ENCODE assay signal across 24 cellular contexts in genomic region chr9:74674077-74674476, GRCh38.
DNase-seq lines count a peak whose midpoint lies in the region; ATAC-seq, FAIRE-seq and TF ChIP-seq lines count a peak whose summit lies in the region.
"Had no signal": no experiment of that assay in that cellular context is flagged by ENCODE, and none has a peak within 500 bp of the region (broad histone marks: within the 10 kb centered on the region; RNA-seq: fewer than 3 reads in every experiment).

No MANE protein-coding gene starts in this region.

- H3K4me3 ChIP-seq in H7 (ENCODE audit: insufficient read depth, low read depth, low read length) = no peak overlapping the region
- no peak overlapping the region for H3K4me3 ChIP-seq in H1 (ENCODE audit: extremely low read depth in 1 of 4, insufficient read depth in 2 of 4, low read depth in 3 of 4, low read length in 4 of 4)
- H3K4me3 ChIP-seq in iPS-18a (ENCODE audit: low read length) = peak overlapping the region; percentile 15
- H3K4me3 ChIP-seq: BLaER1 had no signal

- no peaks in the 10 kb centered on the region for H3K79me1 ChIP-seq in H1 (ENCODE audit: low read depth, low read length)

- H2AFZ ChIP-seq in H1 (ENCODE audit: low read length) = no peak overlapping the region

- 77% methylated on average over 6 of the region's 6 CpGs; no CpG with 5 or more reads in 1 of the 2 experiments for WGBS in H1 (ENCODE audit: extremely low coverage in 1 of 2, insufficient coverage in 1 of 2, insufficient read length in 1 of 2, insufficient replicate concordance in 2 of 2, low coverage in 1 of 2, low lambda C conversion rate in 2 of 2, missing lambda C conversion rate in 1 of 2), 2 experiments

- no peak overlapping the region for H2BK5ac ChIP-seq in H1 (ENCODE audit: low read depth, low read length)

- no peak overlapping the region for H2AK5ac ChIP-seq in H1 (ENCODE audit: low read depth, low read length)

- CTCF ChIA-PET in H1 (lab: Charles Lee; ENCODE audit: partially characterized antibody) = no interaction called here

- no peaks in the 10 kb centered on the region for H4K20me1 ChIP-seq in H1 (replicated peaks in 1 of 2; ENCODE audit: control insufficient read depth in 1 of 2, insufficient read depth in 2 of 2, low read length in 2 of 2)

- no peak overlapping the region for H3K23ac ChIP-seq in H1 (ENCODE audit: insufficient read length)

- H3K9me3 ChIP-seq in H1 (ENCODE audit: insufficient read depth in 2 of 2, low read depth in 1 of 2, low read length in 1 of 2) (no peaks in the 10 kb centered on the region; a peak in 1 of 4 replicates), iPS-18a (ENCODE audit: control insufficient read depth, low read depth, low read length) (no peaks in the 10 kb centered on the region)
- H3K9me3 ChIP-seq: BE2C, BLaER1, Caco-2 had no signal

- H3K27ac Mint-ChIP-seq in activated T-cell treated with anti-CD3 and anti-CD28 coated beads, Interleukin-2, amount 50 U/mL, for 24 hours = no peak overlapping the region
- H3K27ac Mint-ChIP-seq: CD14-positive monocyte; CD4-positive, alpha-beta memory T cell; CD4-positive, CD25-positive, alpha-beta regulatory T cell; CD8-positive, alpha-beta memory T cell had no signal

- H2BK15ac ChIP-seq in H1 (ENCODE audit: low read length) = no peak overlapping the region

- no peak overlapping the region for H3K4me2 ChIP-seq in H1 (ENCODE audit: insufficient read depth in 1 of 2, low read depth in 2 of 2, low read length in 2 of 2)
- H3K4me2 ChIP-seq: BLaER1 had no signal

- H3K23me2 ChIP-seq in H1 (ENCODE audit: low read depth, low read length) = no peaks in the 10 kb centered on the region

- no peak overlapping the region for H2BK20ac ChIP-seq in H1 (ENCODE audit: low read length)

- H4K91ac ChIP-seq in H1 (replicated peaks; ENCODE audit: insufficient read length, low read length) = no peak overlapping the region

- H3K27me3 ChIP-seq in H7 (ENCODE audit: control insufficient read depth, insufficient read depth, low read length) (no peaks in the 10 kb centered on the region), H1 (replicated peaks in 1 of 4; ENCODE audit: control insufficient read depth in 3 of 4, extremely low read depth in 1 of 4, insufficient read depth in 3 of 4, low read length in 3 of 4) (no peaks in the 10 kb centered on the region), iPS-18a (ENCODE audit: control insufficient read depth, insufficient read depth, low read length) (no peaks in the 10 kb centered on the region)
- H3K27me3 ChIP-seq: BE2C, BLaER1 had no signal

- no peaks in the 10 kb centered on the region for H3K79me2 ChIP-seq in H1 (ENCODE audit: control insufficient read depth in 1 of 2, insufficient read depth in 2 of 2, low read length in 2 of 2)

- POLR2A ChIA-PET in H1 (lab: Charles Lee; ENCODE audit: partially characterized antibody) = no interaction called here

- no peak for FAIRE-seq in H1 (lab: Jason Lieb, UNC)
- FAIRE-seq: A204.1, D721Med, G401.6, GM12891, GM19239 had no signal

- TF ChIP-seq POLR2A in H1 (IDR thresholded peaks at IDR 0.05; ENCODE audit: control extremely low read depth in 1 of 2, low read depth in 2 of 2, low read length in 2 of 2) = no peak

- TF ChIP-seq RAD21 in H1 (IDR thresholded peaks at IDR 0.05 in 1 of 2, conservative IDR thresholded peaks at IDR 0.05 in 1 of 2; ENCODE audit: low read depth in 2 of 2, low read length in 2 of 2) = no peak

- no peak overlapping the region for H3K56ac ChIP-seq in H1 (replicated peaks; ENCODE audit: insufficient read length, low read depth, low read length)

- H2BK12ac ChIP-seq in H1 (ENCODE audit: low read depth, low read length) = no peak overlapping the region

- no peak overlapping the region for H3K4ac ChIP-seq in H1 (replicated peaks; ENCODE audit: insufficient read length, low read depth, low read length)

- no peak overlapping the region for H3K4me3 Mint-ChIP-seq in activated T-cell treated with anti-CD3 and anti-CD28 coated beads, Interleukin-2, amount 50 U/mL, for 24 hours
- H3K4me3 Mint-ChIP-seq: CD14-positive monocyte; CD4-positive, alpha-beta memory T cell; CD8-positive, alpha-beta memory T cell had no signal

- ATAC-seq in GM21723 (IDR thresholded peaks at IDR 0.05; ENCODE audit: unreplicated experiment) = no peak

- no peak for TF ChIP-seq CTCF in H1 (IDR thresholded peaks at IDR 0.05; ENCODE audit: control extremely low read depth in 1 of 3, insufficient read depth in 1 of 3, low read depth in 1 of 3, low read length in 3 of 3)

- DNase-seq in H7 (peak; percentile 4), H1 (ENCODE audit: low read depth in 1 of 2, low spot score in 2 of 2) (no peak), NCI-H524 treated with DMSO at 0.1 percent for 48 hours (lab: John Stamatoyannopoulos, UW) (no peak)
- DNase-seq in activated T-cell treated with anti-CD3 and anti-CD28 coated beads, Interleukin-2, amount 50 U/mL, for 24 hours = no peak
- DNase-seq: 8988T; ACHN; BE2C; C1 segment of cervical spinal cord; Caco-2; Calu3; CD4-positive, alpha-beta memory T cell; CD4-positive, CD25-positive, alpha-beta regulatory T cell; CD8-positive, alpha-beta memory T cell; DMS79 treated with DMSO at 0.1 percent for 48 hours; GF-D8 had no signal

- H3K9me3 Mint-ChIP-seq in activated T-cell treated with anti-CD3 and anti-CD28 coated beads, Interleukin-2, amount 50 U/mL, for 24 hours = no peaks in the 10 kb centered on the region
- H3K9me3 Mint-ChIP-seq: CD8-positive, alpha-beta memory T cell had no signal

- H3K14ac ChIP-seq in H1 (ENCODE audit: insufficient read length) = no peak overlapping the region

- no peaks in the 10 kb centered on the region for H3K36me3 Mint-ChIP-seq in activated T-cell treated with anti-CD3 and anti-CD28 coated beads, Interleukin-2, amount 50 U/mL, for 24 hours (ENCODE audit: low read depth)
- H3K36me3 Mint-ChIP-seq: CD14-positive monocyte; CD4-positive, alpha-beta memory T cell; CD4-positive, CD25-positive, alpha-beta regulatory T cell; CD8-positive, alpha-beta memory T cell had no signal

- H2BK120ac ChIP-seq in H1 (replicated peaks; ENCODE audit: low read depth, low read length) = no peak overlapping the region

- H3K9ac ChIP-seq in H1 (replicated peaks in 1 of 4; ENCODE audit: extremely low read depth in 1 of 4, low read depth in 3 of 4, low read length in 3 of 4) (no peak overlapping the region), iPS-18a (ENCODE audit: low read length) (no peak overlapping the region)
- H3K9ac ChIP-seq: BLaER1 had no signal

- H4K5ac ChIP-seq in H1 (ENCODE audit: insufficient read length, low read depth, low read length) = no peak overlapping the region

- no peak for TF ChIP-seq EP300 in H1 (IDR thresholded peaks at IDR 0.05; ENCODE audit: borderline replicate concordance in 1 of 2, low read depth in 2 of 2, low read length in 2 of 2)

- H3K4me1 ChIP-seq in H1 (replicated peaks in 1 of 4; ENCODE audit: control insufficient read depth in 3 of 4, insufficient read depth in 4 of 4, low read length in 3 of 4) (no peaks in the 10 kb centered on the region), iPS-18a (ENCODE audit: control insufficient read depth, low read depth, low read length) (peaks cover 13% of the 10 kb centered on the region)
- H3K4me1 ChIP-seq: BE2C, BLaER1, Caco-2 had no signal

- H3K27ac ChIP-seq in H1 (ENCODE audit: low read depth, low read length) (no peak overlapping the region), iPS-18a (ENCODE audit: low read length) (no peak overlapping the region)
- H3K27ac ChIP-seq: BLaER1 had no signal

- H3K4me1 Mint-ChIP-seq in activated T-cell treated with anti-CD3 and anti-CD28 coated beads, Interleukin-2, amount 50 U/mL, for 24 hours (ENCODE audit: low read depth) = no peaks in the 10 kb centered on the region
- H3K4me1 Mint-ChIP-seq: CD14-positive monocyte; CD4-positive, alpha-beta memory T cell; CD4-positive, CD25-positive, alpha-beta regulatory T cell; CD8-positive, alpha-beta memory T cell had no signal

- no peaks in the 10 kb centered on the region for H3K36me3 ChIP-seq in H7 (replicated peaks; ENCODE audit: control insufficient read depth, insufficient read depth, low read length)
- no peaks in the 10 kb centered on the region; a peak in 1 of 8 replicates for H3K36me3 ChIP-seq in H1 (ENCODE audit: control insufficient read depth in 2 of 4, insufficient read depth in 4 of 4, low read length in 3 of 4)
- no peaks in the 10 kb centered on the region for H3K36me3 ChIP-seq in iPS-18a (ENCODE audit: control insufficient read depth, low read depth, low read length)
- H3K36me3 ChIP-seq: BE2C had no signal

- H4K8ac ChIP-seq in H1 (ENCODE audit: extremely low read depth, insufficient read depth, low read length) = no peak overlapping the region

- no peaks in the 10 kb centered on the region for H3K27me3 Mint-ChIP-seq in activated T-cell treated with anti-CD3 and anti-CD28 coated beads, Interleukin-2, amount 50 U/mL, for 24 hours
- H3K27me3 Mint-ChIP-seq: CD4-positive, alpha-beta memory T cell had no signal

- no peak overlapping the region for H3K18ac ChIP-seq in H1 (ENCODE audit: extremely low read depth, low read length)

TF ChIP-seq in H1, 55 proteins besides CTCF, POLR2A, EP300 and RAD21 (continues in another document):
- TF ChIP-seq POU5F1 (IDR thresholded peaks at IDR 0.05; ENCODE audit: low read depth, low read length) (peak; percentile 43; the same call in 1 of the 2 replicates), KDM1A (IDR thresholded peaks at IDR 0.05; ENCODE audit: borderline replicate concordance, low read length) (no peak), ZNF274 (IDR thresholded peaks at IDR 0.05; ENCODE audit: borderline replicate concordance, extremely low read depth, low read length) (no peak), JUND (IDR thresholded peaks at IDR 0.05; ENCODE audit: low read length) (no peak), YY1 (IDR thresholded peaks at IDR 0.05; ENCODE audit: low read depth, low read length) (no peak), CEBPB (IDR thresholded peaks at IDR 0.05; ENCODE audit: low read depth, low read length) (peak; percentile 33; the same call in 1 of the 2 replicates)
